ENCODE assay signal across 7 cellular contexts in genomic region chr2:101518470-101519172, GRCh38. TPM values are rescaled to one million over a fixed set of nuclear protein-coding genes. Genes with fewer than 3 reads are reported as not detected.
DNase-seq lines count a peak whose midpoint lies in the region; TF ChIP-seq lines count a peak whose summit lies in the region.

No MANE protein-coding gene starts in this region.

- H3K9ac ChIP-seq in endodermal cell (ENCODE audit: extremely low read depth, low read length, poor library complexity, severe bottlenecking): no peak overlapping the region

- peaks cover 3% of the 10 kb centered on the region for H3K4me1 Mint-ChIP-seq in endodermal cell

- peaks cover 4% of the 10 kb centered on the region for H3K27me3 Mint-ChIP-seq in endodermal cell (ENCODE audit: insufficient read depth)

- H3K27ac Mint-ChIP-seq in endodermal cell: no peak overlapping the region

- WGBS in endodermal cell (ENCODE audit: insufficient coverage in 1 of 2, insufficient read length in 1 of 2), 2 experiments: 53 to 90% methylated on average over 8 to 17 of the region's 17 CpGs

- no peak overlapping the region for H3K4me3 Mint-ChIP-seq in endodermal cell

- H3K36me3 Mint-ChIP-seq in endodermal cell (ENCODE audit: low read depth): no peaks in the 10 kb centered on the region

- H3K36me3 ChIP-seq in endodermal cell (ENCODE audit: control insufficient read depth, insufficient read depth, low read length): no peaks in the 10 kb centered on the region
- no peaks in the 10 kb centered on the region for H3K36me3 ChIP-seq in muscle layer of duodenum (ENCODE audit: control insufficient read depth in 1 of 2, insufficient read depth in 2 of 2, low read length in 2 of 2)

- H3K27ac ChIP-seq in endodermal cell (ENCODE audit: low read depth, low read length) (no peak overlapping the region), muscle layer of duodenum (ENCODE audit: low read length) (peak overlapping the region; percentile 42)

- peaks cover 6% of the 10 kb centered on the region for H3K9me3 Mint-ChIP-seq in endodermal cell

- DNase-seq in GM13977 (ENCODE audit: low spot score): no peak
- DNase-seq in NCI-H460 (ENCODE audit: extremely low read depth, low read depth): peak; percentile 54
- peak; percentile 83 for DNase-seq in endodermal cell
- no peak for DNase-seq in GM13976 (ENCODE audit: low spot score)
- DNase-seq in GM19240 (ENCODE audit: insufficient read length, low spot score): no peak
- no peak for DNase-seq in cortex of kidney (lab: John Stamatoyannopoulos, UW)

- TF ChIP-seq CTCF in GM13977 (IDR thresholded peaks at IDR 0.05; ENCODE audit: extremely low read depth, insufficient read depth, missing control alignments) (peak; percentile 8), endodermal cell (conservative IDR thresholded peaks at IDR 0.05) (peak; percentile 55), GM13976 (IDR thresholded peaks at IDR 0.05; ENCODE audit: borderline replicate concordance, control extremely low read depth, extremely low read depth, insufficient read depth, missing control alignments) (no peak)

- H3K9me3 ChIP-seq in endodermal cell (ENCODE audit: control insufficient read depth, low read length): no peaks in the 10 kb centered on the region
- H3K9me3 ChIP-seq in muscle layer of duodenum (ENCODE audit: control insufficient read depth in 1 of 2, low read length in 2 of 2): no peaks in the 10 kb centered on the region

- in situ Hi-C loops in GM13977 (cut with MboI; ENCODE audit: low pct_unique_long_range_greater_than_20kb, low sequenced_read_pairs, unreplicated experiment): no loop called here
- in situ Hi-C loops in GM13976 (cut with MboI; ENCODE audit: low sequenced_read_pairs, unreplicated experiment): no loop called here

- H3K4me3 ChIP-seq in endodermal cell (ENCODE audit: low read length) (no peak overlapping the region), muscle layer of duodenum (ENCODE audit: low read depth in 1 of 2, low read length in 2 of 2) (no peak overlapping the region)

- H3K27me3 ChIP-seq in endodermal cell (ENCODE audit: control insufficient read depth, insufficient read depth, low read length, poor library complexity, severe bottlenecking) (no peaks in the 10 kb centered on the region), muscle layer of duodenum (ENCODE audit: low read depth, low read length) (no peaks in the 10 kb centered on the region)

- no peaks in the 10 kb centered on the region for H3K4me1 ChIP-seq in endodermal cell (ENCODE audit: control insufficient read depth, insufficient read depth, low read length)
- H3K4me1 ChIP-seq in muscle layer of duodenum (ENCODE audit: control insufficient read depth in 1 of 2, insufficient read depth in 2 of 2, low read length in 2 of 2): peaks cover 11 to 13% of the 10 kb centered on the region in 2 donors

RNA-seq across cellular contexts. Expression of gene RFX8, which starts 43.7 kb away (rescaled TPM):
- total RNA-seq in NCI-H460 (2014; rRNA removed; shearing (Covaris generic)): 0.12 TPM in 1 of 2 replicates, not detected in the other
- polyA plus RNA-seq in NCI-H460 (2014; cell fraction: nucleus; rRNA removed): not detected in 2 replicates
- not detected for total RNA-seq in endodermal cell
- polyA plus RNA-seq in endodermal cell (2013, experiment 1 of 2): not detected
- 0.21 TPM for polyA plus RNA-seq in endodermal cell (2013, experiment 2 of 2)

Comparison
In these comparisons a context has a peak if more than half of its experiments do, and no peak if none do; other contexts are left out.
1. DNase-seq: peak in NCI-H460 (single experiment) and endodermal cell (single experiment); none in GM13977 (single experiment), GM13976 (single experiment), GM19240 (single experiment) and cortex of kidney (single experiment).